In genomic region chr11:24664399-24664798, GRCh38 we compare ENCODE assay signal across 23 cellular contexts.
"Had no signal": no experiment of that assay in that cellular context is flagged by ENCODE, and none has a peak within 500 bp of the region (broad histone marks: within the 10 kb centered on the region; RNA-seq: fewer than 3 reads in every experiment).

No MANE protein-coding gene starts in this region.

- H3K36me3 ChIP-seq: colonic mucosa, esophagus muscularis mucosa, esophagus squamous epithelium, gastrocnemius medialis, gastroesophageal sphincter, heart left ventricle had no signal

- H3K27me3 ChIP-seq: colonic mucosa, esophagus squamous epithelium, foreskin keratinocyte, gastrocnemius medialis, heart left ventricle had no signal

- H3K4me3 ChIP-seq: colonic mucosa, coronary artery, dorsolateral prefrontal cortex, esophagus muscularis mucosa, esophagus squamous epithelium, gastrocnemius medialis, gastroesophageal sphincter, heart left ventricle had no signal

- ATAC-seq: effector memory CD8-positive, alpha-beta T cell; esophagus mucosa; foreskin keratinocyte; gastrocnemius medialis; gastroesophageal sphincter; heart left ventricle had no signal

- H3K9me3 ChIP-seq: colonic mucosa, esophagus muscularis mucosa, esophagus squamous epithelium, gastrocnemius medialis, gastroesophageal sphincter, heart left ventricle had no signal

- H3K27ac ChIP-seq: colonic mucosa, coronary artery, dorsolateral prefrontal cortex, epithelial cell of prostate, esophagus muscularis mucosa, esophagus squamous epithelium, foreskin keratinocyte, gastrocnemius medialis, gastroesophageal sphincter, heart left ventricle had no signal

- H3K4me1 ChIP-seq: colonic mucosa, esophagus muscularis mucosa, esophagus squamous epithelium, foreskin keratinocyte, gastrocnemius medialis, gastroesophageal sphincter, heart left ventricle had no signal

- DNase-seq: colonic mucosa; cortex of kidney; dermis blood vessel endothelial cell; dorsolateral prefrontal cortex; effector CD4-positive, alpha-beta T cell; effector CD8-positive, alpha-beta T cell; effector memory CD4-positive, alpha-beta T cell; effector memory CD8-positive, alpha-beta T cell; endodermal cell; erythroblast; esophagus squamous epithelium; foreskin fibroblast; foreskin keratinocyte; foreskin melanocyte; gastrocnemius medialis; glutamatergic neuron; head of caudate nucleus; heart left ventricle had no signal
